In the genomic region with DNA sequence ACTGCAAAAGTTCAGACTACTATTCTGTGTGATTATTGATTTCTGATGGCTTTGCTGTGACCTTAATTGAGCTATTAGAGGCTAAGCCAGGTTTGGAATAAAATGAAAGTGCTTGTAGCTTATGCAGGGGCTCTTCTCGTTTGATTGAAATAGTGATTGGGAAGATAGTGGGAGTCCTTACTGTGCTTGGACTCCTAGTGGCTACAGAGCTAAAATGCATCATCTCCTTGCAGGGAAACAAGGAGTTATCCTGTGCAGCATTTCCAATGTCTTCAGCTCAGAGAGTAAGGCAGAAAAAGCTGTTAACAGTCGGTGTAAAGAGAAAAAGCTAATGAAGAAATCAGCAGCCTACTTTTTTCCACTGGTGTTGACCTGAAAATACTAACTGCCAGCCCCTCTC, we compare ENCODE assay signal across 2 cellular contexts.
TF ChIP-seq lines count a peak whose summit lies in the region.

No MANE protein-coding gene starts in this region.

TF ChIP-seq in HEK293T, 16 proteins besides CTCF, POLR2A, EP300 and RAD21 (continued from another document):
- TF ChIP-seq FOXA1 (IDR thresholded peaks at IDR 0.05) = no peak
TF ChIP-seq in HEK293T: peak in this region for 0.

TF ChIP-seq in WTC11, 78 proteins besides CTCF, POLR2A, EP300 and RAD21 (continued from another document):
- TF ChIP-seq, protein P1, sequence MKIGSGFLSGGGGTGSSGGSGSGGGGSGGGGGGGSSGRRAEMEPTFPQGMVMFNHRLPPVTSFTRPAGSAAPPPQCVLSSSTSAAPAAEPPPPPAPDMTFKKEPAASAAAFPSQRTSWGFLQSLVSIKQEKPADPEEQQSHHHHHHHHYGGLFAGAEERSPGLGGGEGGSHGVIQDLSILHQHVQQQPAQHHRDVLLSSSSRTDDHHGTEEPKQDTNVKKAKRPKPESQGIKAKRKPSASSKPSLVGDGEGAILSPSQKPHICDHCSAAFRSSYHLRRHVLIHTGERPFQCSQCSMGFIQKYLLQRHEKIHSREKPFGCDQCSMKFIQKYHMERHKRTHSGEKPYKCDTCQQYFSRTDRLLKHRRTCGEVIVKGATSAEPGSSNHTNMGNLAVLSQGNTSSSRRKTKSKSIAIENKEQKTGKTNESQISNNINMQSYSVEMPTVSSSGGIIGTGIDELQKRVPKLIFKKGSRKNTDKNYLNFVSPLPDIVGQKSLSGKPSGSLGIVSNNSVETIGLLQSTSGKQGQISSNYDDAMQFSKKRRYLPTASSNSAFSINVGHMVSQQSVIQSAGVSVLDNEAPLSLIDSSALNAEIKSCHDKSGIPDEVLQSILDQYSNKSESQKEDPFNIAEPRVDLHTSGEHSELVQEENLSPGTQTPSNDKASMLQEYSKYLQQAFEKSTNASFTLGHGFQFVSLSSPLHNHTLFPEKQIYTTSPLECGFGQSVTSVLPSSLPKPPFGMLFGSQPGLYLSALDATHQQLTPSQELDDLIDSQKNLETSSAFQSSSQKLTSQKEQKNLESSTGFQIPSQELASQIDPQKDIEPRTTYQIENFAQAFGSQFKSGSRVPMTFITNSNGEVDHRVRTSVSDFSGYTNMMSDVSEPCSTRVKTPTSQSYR (CRISPR knock-in tag; IDR thresholded peaks at IDR 0.05) = no peak
- no peak for TF ChIP-seq ZNF532 (CRISPR knock-in tag; IDR thresholded peaks at IDR 0.05; ENCODE audit: borderline replicate concordance)
- TF ChIP-seq ZNF425 (CRISPR knock-in tag; conservative IDR thresholded peaks at IDR 0.05) = no peak
- no peak for TF ChIP-seq NFYB (CRISPR knock-in tag; conservative IDR thresholded peaks at IDR 0.05; ENCODE audit: low read depth)
